In the genomic region with DNA sequence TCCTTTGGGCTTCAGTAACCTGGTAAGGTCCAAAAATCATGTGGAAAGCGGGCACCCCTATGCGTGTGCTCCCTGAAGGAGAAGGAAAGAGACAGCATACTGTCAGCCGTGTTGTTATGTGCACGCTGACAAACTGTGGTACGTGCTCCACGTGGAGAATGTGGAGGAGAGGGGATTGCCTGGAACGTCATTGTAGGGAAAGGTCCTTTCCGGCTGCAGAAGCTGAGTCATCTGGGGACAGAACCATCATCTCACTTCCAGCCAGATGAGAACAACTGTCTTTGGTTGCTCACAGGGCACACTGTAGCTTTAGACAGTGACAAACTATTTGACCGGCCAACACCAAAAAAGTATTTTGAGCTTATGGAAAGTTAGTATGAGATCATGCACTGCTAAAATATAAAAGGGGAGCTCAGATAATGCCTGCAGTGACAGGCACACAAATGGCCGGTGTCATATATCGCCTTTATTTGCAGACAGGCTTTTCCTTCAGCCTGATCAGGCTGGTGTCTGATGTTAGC, we compare ENCODE assay signal across 1 cellular context.
TF ChIP-seq lines count a peak whose summit lies in the region.

No MANE protein-coding gene starts in this region.

TF ChIP-seq in IMR-90, 13 proteins besides CTCF, POLR2A, EP300 and RAD21:
- TF ChIP-seq MXI1 (IDR thresholded peaks at IDR 0.05; ENCODE audit: borderline replicate concordance, low read depth, low read length), result no peak
- TF ChIP-seq MAFK (IDR thresholded peaks at IDR 0.05; ENCODE audit: low read depth, low read length), result no peak
- TF ChIP-seq BHLHE40 (IDR thresholded peaks at IDR 0.05; ENCODE audit: low read depth, low read length), result no peak; the same call in 1 of the 2 replicates
- TF ChIP-seq, protein P1, sequence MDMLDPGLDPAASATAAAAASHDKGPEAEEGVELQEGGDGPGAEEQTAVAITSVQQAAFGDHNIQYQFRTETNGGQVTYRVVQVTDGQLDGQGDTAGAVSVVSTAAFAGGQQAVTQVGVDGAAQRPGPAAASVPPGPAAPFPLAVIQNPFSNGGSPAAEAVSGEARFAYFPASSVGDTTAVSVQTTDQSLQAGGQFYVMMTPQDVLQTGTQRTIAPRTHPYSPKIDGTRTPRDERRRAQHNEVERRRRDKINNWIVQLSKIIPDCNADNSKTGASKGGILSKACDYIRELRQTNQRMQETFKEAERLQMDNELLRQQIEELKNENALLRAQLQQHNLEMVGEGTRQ (IDR thresholded peaks at IDR 0.05; ENCODE audit: low read depth, low read length), result no peak
- no peak for TF ChIP-seq CEBPB (IDR thresholded peaks at IDR 0.05; ENCODE audit: low read depth, low read length)
- TF ChIP-seq SMC3 (IDR thresholded peaks at IDR 0.05; ENCODE audit: low read depth, low read length), result no peak
- no peak for TF ChIP-seq CHD1 (IDR thresholded peaks at IDR 0.05; ENCODE audit: low read depth, low read length)
- no peak for TF ChIP-seq ELK1 (IDR thresholded peaks at IDR 0.05; ENCODE audit: borderline replicate concordance, low read depth, low read length)
- no peak for TF ChIP-seq FOS (IDR thresholded peaks at IDR 0.05; ENCODE audit: low read depth, low read length)
- TF ChIP-seq NFE2L2 (IDR thresholded peaks at IDR 0.05; ENCODE audit: low read depth, low read length), result no peak
- no peak for TF ChIP-seq MAZ (IDR thresholded peaks at IDR 0.05; ENCODE audit: borderline replicate concordance, low read depth, low read length)
- TF ChIP-seq RCOR1 (IDR thresholded peaks at IDR 0.05; ENCODE audit: insufficient replicate concordance, low read length), result no peak
- TF ChIP-seq RFX5 (IDR thresholded peaks at IDR 0.05; ENCODE audit: low read depth, low read length), result no peak
